ENCODE assay signal across 8 cellular contexts in genomic region chr9:128117613-128118471, GRCh38. TPM values are rescaled to one million over a fixed set of nuclear protein-coding genes. Genes with fewer than 3 reads are reported as not detected.
DNase-seq lines count a peak whose midpoint lies in the region; TF ChIP-seq lines count a peak whose summit lies in the region.

No MANE protein-coding gene starts in this region.

- no peaks in the 10 kb centered on the region for H3K9me3 ChIP-seq in MG63

- no peak overlapping the region for H3K4me3 ChIP-seq in MG63

- TF ChIP-seq CTCF in nephron (IDR thresholded peaks at IDR 0.05; ENCODE audit: unreplicated experiment in 3 of 3) = peak; percentile 100

- H3K27me3 ChIP-seq in MG63 = no peaks in the 10 kb centered on the region

- H3K36me3 Mint-ChIP-seq in nephron (ENCODE audit: low read depth) = peaks cover 13% of the 10 kb centered on the region

- peak; percentile 89 for DNase-seq in AG08395 (ENCODE audit: low spot score)
- DNase-seq in GM19240 (ENCODE audit: insufficient read length, low spot score) = peak; percentile 90
- peak; percentile 79 for DNase-seq in MG63
- DNase-seq in SHP77 (lab: John Stamatoyannopoulos, UW) = peak; percentile 69 to 78
- peak; percentile 93 to 100 for DNase-seq in activated T-helper 1 cell treated with anti-CD3 and anti-CD28 coated beads, Interleukin-2, amount 50 U/mL, for 16 hours (ENCODE audit: low read depth in 1 of 2, low spot score in 1 of 2)
- peak; percentile 87 for DNase-seq in fibroblast of peridontal ligament (ENCODE audit: extremely low read depth)
- DNase-seq in stimulated activated naive CD4-positive, alpha-beta T cell treated with Interleukin-2 at 50 U/mL for 16 hours (lab: John Stamatoyannopoulos, UW) = peak; percentile 93

- peak overlapping the region; percentile 46 to 75 (median 71) for H3K4me3 Mint-ChIP-seq in nephron

- peak overlapping the region; percentile 33 to 69 (median 68) for H3K27ac Mint-ChIP-seq in nephron

- H3K27me3 Mint-ChIP-seq in nephron (ENCODE audit: low read depth) = peaks cover 4% of the 10 kb centered on the region

- H3K9me3 Mint-ChIP-seq in nephron = no peaks in the 10 kb centered on the region

- peaks cover 4% of the 10 kb centered on the region for H3K36me3 ChIP-seq in MG63

- H3K4me1 Mint-ChIP-seq in nephron = peaks cover 6% of the 10 kb centered on the region

RNA-seq across cellular contexts. Expression of gene PTGES2, which starts 9.7 kb away (rescaled TPM):
- 114 and 120 TPM in 2 replicates for total RNA-seq in MG63 (2014; rRNA removed; shearing (Covaris generic); ENCODE audit: low replicate concordance)

RNA-seq across cellular contexts. Expression of gene LCN2, which starts 31.4 kb away (rescaled TPM):
- not detected in 2 replicates for total RNA-seq in MG63 (2014; rRNA removed; shearing (Covaris generic); ENCODE audit: low replicate concordance)

RNA-seq across cellular contexts. Expression of gene BBLN, which starts 42.2 kb away (rescaled TPM):
- 37.3 and 57.0 TPM in 2 replicates for total RNA-seq in MG63 (2014; rRNA removed; shearing (Covaris generic); ENCODE audit: low replicate concordance)

RNA-seq across cellular contexts. Expression of gene SLC25A25, which starts 49.8 kb away (rescaled TPM):
- 7.4 and 8.7 TPM in 2 replicates for total RNA-seq in MG63 (2014; rRNA removed; shearing (Covaris generic); ENCODE audit: low replicate concordance)

RNA-seq across cellular contexts. Expression of gene NAIF1, which starts 50.7 kb away (rescaled TPM):
- 6.4 and 10.7 TPM in 2 replicates for total RNA-seq in MG63 (2014; rRNA removed; shearing (Covaris generic); ENCODE audit: low replicate concordance)
